In the genomic region with DNA sequence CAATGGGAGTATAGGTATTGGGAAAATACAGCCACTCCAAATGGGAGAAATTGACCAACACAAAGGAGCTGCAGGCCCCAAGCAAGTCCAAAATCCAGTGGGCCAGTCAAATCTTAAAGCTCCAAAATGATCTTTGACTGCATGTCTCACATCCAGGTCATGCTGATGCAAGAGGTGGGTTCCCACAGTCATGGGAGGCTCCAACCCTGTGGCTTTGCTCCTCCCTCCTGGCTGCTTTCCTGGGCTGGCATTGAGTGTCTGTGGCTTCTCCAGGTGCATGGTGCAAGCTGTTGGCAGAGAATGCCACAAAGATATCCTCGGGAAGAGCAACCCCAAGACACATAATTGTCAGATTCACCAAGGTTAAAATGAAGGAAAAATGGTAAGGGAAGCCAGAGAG, we compare ENCODE assay signal across 20 cellular contexts.
DNase-seq lines count a peak whose midpoint lies in the region; ATAC-seq, FAIRE-seq and TF ChIP-seq lines count a peak whose summit lies in the region.
"Had no signal": no experiment of that assay in that cellular context is flagged by ENCODE, and none has a peak within 500 bp of the region (broad histone marks: within the 10 kb centered on the region; RNA-seq: fewer than 3 reads in every experiment).

No MANE protein-coding gene starts in this region.

- H3K9me3 ChIP-seq in liver (ENCODE audit: control insufficient read depth in 4 of 4, low read length in 3 of 4) = no peaks in the 10 kb centered on the region
- H3K9me3 ChIP-seq in HepG2 (ENCODE audit: low read length) = no peaks in the 10 kb centered on the region

- H3K4me1 ChIP-seq in liver (ENCODE audit: control insufficient read depth in 4 of 4, insufficient read depth in 4 of 4, low read length in 3 of 4) (peaks cover 0 to 7% (median 5%) of the 10 kb centered on the region in 4 donors), HepG2 (ENCODE audit: insufficient read depth, low read length) (no peaks in the 10 kb centered on the region)
- H3K4me1 ChIP-seq: Caco-2 had no signal

- peak overlapping the region; percentile 13 to 54 for H3K27ac ChIP-seq in liver (ENCODE audit: low read depth in 1 of 2, low read length in 2 of 2)
- H3K27ac ChIP-seq in HepG2 (ENCODE audit: extremely low read length, insufficient read depth, low read length) = no peak overlapping the region
- H3K27ac ChIP-seq: GM23248 had no signal

- TF ChIP-seq RAD21 in liver (IDR thresholded peaks at IDR 0.05) (peak in 1 of 2 donors; percentile 36), HepG2 (CRISPR knock-in tag; IDR thresholded peaks at IDR 0.05) (no peak)

- FAIRE-seq in HepG2 (lab: Jason Lieb, UNC) = no peak
- FAIRE-seq: GM12878, GM19239, H1 had no signal

- ATAC-seq in HepG2 = no peak
- ATAC-seq in left lobe of liver = peak; percentile 100
- ATAC-seq: CD8-positive, alpha-beta T cell; GM12878 had no signal

- intact Hi-C loops in HepG2 (cut with micrococcal nuclease; ENCODE audit: unreplicated experiment) = no loop called here

- in situ Hi-C loops in HepG2 (cut with HindIII; ENCODE audit: extremely low pct_ligation_motif_present, low pct_unique_long_range_greater_than_20kb) = loop anchor here (25.0 kb wide), 2 partner anchors 319 to 419 kb away; no protein-coding TSS in a partner anchor

- no peak overlapping the region for H2AFZ ChIP-seq in HepG2 (ENCODE audit: low read length)
- H2AFZ ChIP-seq: GM23248 had no signal

- WGBS in liver = 21% methylated on average over 1 of the region's 1 CpG
- 0% methylated on average over 1 of the region's 1 CpG for WGBS in HepG2 (ENCODE audit: low lambda C conversion rate)

- CTCF ChIA-PET in HepG2 (lab: Yijun Ruan, JAX; ENCODE audit: low intra/inter-chr PET ratio, low total read pairs) = no interaction called here

- H4K20me1 ChIP-seq in HepG2 (ENCODE audit: insufficient read depth, low read length) = no peaks in the 10 kb centered on the region

- TF ChIP-seq CTCF in liver (IDR thresholded peaks at IDR 0.05; ENCODE audit: low read depth, low read length, missing input control) (no peak), HepG2 (CRISPR knock-in tag; IDR thresholded peaks at IDR 0.05) (no peak)

- H3K27me3 ChIP-seq in liver (ENCODE audit: control insufficient read depth in 4 of 4, insufficient read depth in 4 of 4, low read length in 3 of 4) (no peaks in the 10 kb centered on the region), HepG2 (ENCODE audit: control insufficient read depth in 1 of 2, insufficient read depth in 2 of 2, low read length in 2 of 2) (no peaks in the 10 kb centered on the region)

- H3K36me3 ChIP-seq in liver (ENCODE audit: control insufficient read depth in 4 of 4, insufficient read depth in 3 of 4, low read depth in 1 of 4, low read length in 3 of 4) = no peaks in the 10 kb centered on the region
- H3K36me3 ChIP-seq in HepG2 (replicated peaks in 1 of 2; ENCODE audit: control insufficient read depth in 1 of 2, insufficient read depth in 2 of 2, low read length in 2 of 2) = no peaks in the 10 kb centered on the region

- H3K4me3 ChIP-seq in liver (ENCODE audit: low read depth in 1 of 3, low read length in 3 of 3) (no peak overlapping the region), HepG2 (replicated peaks in 1 of 3; ENCODE audit: insufficient read depth in 1 of 3, low read depth in 2 of 3, low read length in 3 of 3) (no peak overlapping the region)
- H3K4me3 ChIP-seq: GM12878, GM23248 had no signal

- POLR2A ChIA-PET in HepG2 (lab: Yijun Ruan, JAX) = no interaction called here

- no peaks in the 10 kb centered on the region for H3K79me2 ChIP-seq in HepG2 (ENCODE audit: insufficient read depth, low read length)

- DNase-seq in NCI-H2171 treated with DMSO at 0.1 percent for 48 hours (lab: John Stamatoyannopoulos, UW) = peak; percentile 9
- DNase-seq in NCI-H2171 (lab: John Stamatoyannopoulos, UW) = no peak
- DNase-seq in HepG2 (ENCODE audit: low spot score) = no peak
- DNase-seq in left lobe of liver (ENCODE audit: low spot score) = peak; percentile 95
- DNase-seq in CD1c-positive myeloid dendritic cell (ENCODE audit: extremely low spot score) = no peak
- no peak for DNase-seq in activated CD4-positive, alpha-beta T cell treated with anti-CD3 and anti-CD28 coated beads for 48 hours
- DNase-seq: C1 segment of cervical spinal cord; Caco-2; CD4-positive, CD25-positive, alpha-beta regulatory T cell; CD8-positive, alpha-beta T cell; DMS153; EL; GDM1; GM23248; H7; HCEC 1CT had no signal

- TF ChIP-seq EP300 in HepG2 (IDR thresholded peaks at IDR 0.05; ENCODE audit: low read depth in 2 of 2, low read length in 2 of 2) (no peak), HepG2 (CRISPR knock-in tag; IDR thresholded peaks at IDR 0.05; ENCODE audit: borderline replicate concordance) (no peak)

- no peak overlapping the region for H3K4me2 ChIP-seq in HepG2 (ENCODE audit: low read depth, low read length)

- BruUV-seq in HepG2 (replicated peaks; lab: Mats Ljungman, UMichigan) = no TSS peak

- no peak overlapping the region for H3K9ac ChIP-seq in liver (ENCODE audit: low read depth in 1 of 2, low read length in 2 of 2)
- no peak overlapping the region for H3K9ac ChIP-seq in HepG2 (ENCODE audit: insufficient read depth, low read depth, low read length)
- H3K9ac ChIP-seq: GM23248 had no signal

- TF ChIP-seq POLR2A in HepG2 (IDR thresholded peaks at IDR 0.05; ENCODE audit: insufficient read depth in 1 of 2, low read depth in 2 of 2, low read length in 2 of 2) = no peak

TF ChIP-seq in liver, 16 proteins besides CTCF, POLR2A, EP300 and RAD21 (continues in another document):
- TF ChIP-seq, protein P1, sequence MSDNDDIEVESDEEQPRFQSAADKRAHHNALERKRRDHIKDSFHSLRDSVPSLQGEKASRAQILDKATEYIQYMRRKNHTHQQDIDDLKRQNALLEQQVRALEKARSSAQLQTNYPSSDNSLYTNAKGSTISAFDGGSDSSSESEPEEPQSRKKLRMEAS (IDR thresholded peaks at IDR 0.05) = peak; percentile 70
- TF ChIP-seq, protein P2, sequence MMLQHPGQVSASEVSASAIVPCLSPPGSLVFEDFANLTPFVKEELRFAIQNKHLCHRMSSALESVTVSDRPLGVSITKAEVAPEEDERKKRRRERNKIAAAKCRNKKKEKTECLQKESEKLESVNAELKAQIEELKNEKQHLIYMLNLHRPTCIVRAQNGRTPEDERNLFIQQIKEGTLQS (IDR thresholded peaks at IDR 0.05) = peak; percentile 97
- TF ChIP-seq YY1 (IDR thresholded peaks at IDR 0.05) = peak; percentile 53
- peak; percentile 91 to 95 for TF ChIP-seq HNF4A (conservative IDR thresholded peaks at IDR 0.05)
- peak; percentile 70 for TF ChIP-seq FOXA2 (IDR thresholded peaks at IDR 0.05)
- TF ChIP-seq JUND (IDR thresholded peaks at IDR 0.05) = peak; percentile 74 to 79
- TF ChIP-seq HNF4G (IDR thresholded peaks at IDR 0.05) = peak; percentile 72
- peak in 1 of 2 donors; percentile 64 for TF ChIP-seq EGR1 (IDR thresholded peaks at IDR 0.05; ENCODE audit: low read depth in 2 of 2)
- TF ChIP-seq RXRA (IDR thresholded peaks at IDR 0.05) = peak; percentile 70 to 91
- peak in 1 of 2 donors; percentile 20 for TF ChIP-seq GABPA (IDR thresholded peaks at IDR 0.05 in 1 of 2, conservative IDR thresholded peaks at IDR 0.05 in 1 of 2)

TF ChIP-seq in HepG2, 621 proteins besides CTCF, POLR2A, EP300 and RAD21:
- no peak for TF ChIP-seq ZNF17 (CRISPR knock-in tag; IDR thresholded peaks at IDR 0.05)
- no peak for TF ChIP-seq ZNF121 (CRISPR knock-in tag; IDR thresholded peaks at IDR 0.05)
- TF ChIP-seq, protein P3, sequence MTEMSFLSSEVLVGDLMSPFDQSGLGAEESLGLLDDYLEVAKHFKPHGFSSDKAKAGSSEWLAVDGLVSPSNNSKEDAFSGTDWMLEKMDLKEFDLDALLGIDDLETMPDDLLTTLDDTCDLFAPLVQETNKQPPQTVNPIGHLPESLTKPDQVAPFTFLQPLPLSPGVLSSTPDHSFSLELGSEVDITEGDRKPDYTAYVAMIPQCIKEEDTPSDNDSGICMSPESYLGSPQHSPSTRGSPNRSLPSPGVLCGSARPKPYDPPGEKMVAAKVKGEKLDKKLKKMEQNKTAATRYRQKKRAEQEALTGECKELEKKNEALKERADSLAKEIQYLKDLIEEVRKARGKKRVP (CRISPR knock-in tag; IDR thresholded peaks at IDR 0.05) = 0 out of 4 replicates have a peak, but pooled peaks of 1 of the 2 experiments have one; percentile 31
- no peak for TF ChIP-seq SRF (IDR thresholded peaks at IDR 0.05; ENCODE audit: low read depth, low read length)

Comparison
In these comparisons a context has a peak if more than half of its experiments do, and no peak if none do; other contexts are left out.
1. DNase-seq: peak in NCI-H2171 treated with DMSO at 0.1 percent for 48 hours (single experiment) and left lobe of liver (single experiment); none in NCI-H2171 (single experiment), HepG2 (single experiment), CD1c-positive myeloid dendritic cell (single experiment) and activated CD4-positive, alpha-beta T cell treated with anti-CD3 and anti-CD28 coated beads for 48 hours (single experiment).